ENCODE assay signal across 12 cellular contexts in the genomic region with DNA sequence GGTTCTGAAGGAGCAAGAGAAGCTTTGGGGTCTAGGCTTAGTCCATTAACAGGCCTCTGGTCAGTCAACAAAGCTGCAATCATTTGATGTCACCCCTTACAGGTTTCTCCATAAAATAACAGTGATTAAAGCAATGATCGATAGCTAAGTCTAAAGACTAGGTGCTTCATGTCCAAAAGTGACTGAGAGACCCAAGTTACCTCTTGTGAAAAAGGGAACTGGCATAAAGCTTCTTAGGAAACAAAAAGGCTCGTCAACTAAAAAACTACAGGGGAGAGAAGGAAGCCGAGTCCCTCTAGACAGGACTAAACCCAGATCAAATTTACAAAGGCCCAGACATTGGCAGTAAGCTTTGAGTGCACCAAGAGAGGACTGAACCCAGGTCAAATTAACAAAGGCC. TPM values are rescaled to one million over a fixed set of nuclear protein-coding genes. Genes with fewer than 3 reads are reported as not detected.
DNase-seq lines count a peak whose midpoint lies in the region; ATAC-seq and TF ChIP-seq lines count a peak whose summit lies in the region.
"Had no signal": no experiment of that assay in that cellular context is flagged by ENCODE, and none has a peak within 500 bp of the region (broad histone marks: within the 10 kb centered on the region; RNA-seq: fewer than 3 reads in every experiment).

No MANE protein-coding gene starts in this region.

- peak overlapping the region; percentile 85; the same call in 1 of the 2 replicates for H3K9ac ChIP-seq in OCI-LY1 (ENCODE audit: low read length)

- peak overlapping the region; percentile 89 for H3K4me3 ChIP-seq in OCI-LY1 (ENCODE audit: low read depth, low read length, poor library complexity, severe bottlenecking)
- no peak overlapping the region for H3K4me3 ChIP-seq in hepatocyte

- peak overlapping the region; percentile 30 for H3K27ac Mint-ChIP-seq in CD4-positive, alpha-beta T cell

- peaks cover 61% of the 10 kb centered on the region for H3K79me2 ChIP-seq in OCI-LY1 (ENCODE audit: insufficient read depth, low read length)
- H3K79me2 ChIP-seq in hepatocyte: peaks cover 82% of the 10 kb centered on the region

- TF ChIP-seq CTCF in CD4-positive, alpha-beta T cell (IDR thresholded peaks at IDR 0.05): no peak
- TF ChIP-seq CTCF in OCI-LY1 (IDR thresholded peaks at IDR 0.05; ENCODE audit: low read length) (no peak), hepatocyte (IDR thresholded peaks at IDR 0.05; ENCODE audit: poor library complexity) (no peak)

- ATAC-seq in CD4-positive, alpha-beta T cell (ENCODE audit: poor library complexity): no peak
- ATAC-seq in HG02840 (IDR thresholded peaks at IDR 0.05; ENCODE audit: low FRiP score, unreplicated experiment): no peak

- CTCF ChIA-PET in CD4-positive, alpha-beta T cell (lab: Charles Lee): no interaction called here

- WGBS in hepatocyte (ENCODE audit: low lambda C conversion rate, missing lambda C conversion rate): 93% methylated on average over 3 of the region's 3 CpGs

- no peaks in the 10 kb centered on the region for H3K27me3 Mint-ChIP-seq in CD4-positive, alpha-beta T cell

- POLR2A ChIA-PET in CD4-positive, alpha-beta T cell (lab: Charles Lee): no interaction called here

- H3K4me2 ChIP-seq in OCI-LY1 (ENCODE audit: low read length): peak overlapping the region; percentile 96
- H3K4me2 ChIP-seq in hepatocyte: peak overlapping the region; percentile 86

- H4K20me1 ChIP-seq in OCI-LY1 (ENCODE audit: insufficient read depth, low read length) (no peaks in the 10 kb centered on the region), hepatocyte (ENCODE audit: insufficient read depth, poor library complexity, severe bottlenecking) (peaks cover 25% of the 10 kb centered on the region)

- H3K9me2 ChIP-seq in OCI-LY1 (ENCODE audit: low read depth, low read length) (no peaks in the 10 kb centered on the region), hepatocyte (replicated peaks; ENCODE audit: insufficient read depth) (no peaks in the 10 kb centered on the region)

- H3F3A ChIP-seq in OCI-LY1 (ENCODE audit: insufficient read depth, low read length): no peaks in the 10 kb centered on the region

- H3K4me3 Mint-ChIP-seq in CD4-positive, alpha-beta T cell: peak overlapping the region; percentile 85

- H3K27ac ChIP-seq in CD4-positive, alpha-beta T cell (ENCODE audit: low read depth, low read length): no peak overlapping the region
- peak overlapping the region; percentile 24 for H3K27ac ChIP-seq in OCI-LY1 (ENCODE audit: low read depth, low read length, poor library complexity, severe bottlenecking)
- peak overlapping the region; percentile 96 for H3K27ac ChIP-seq in hepatocyte

- H2AFZ ChIP-seq in OCI-LY1 (ENCODE audit: low read length) (no peak overlapping the region), hepatocyte (no peak overlapping the region)

- H3K4me1 ChIP-seq in OCI-LY1 (ENCODE audit: insufficient read depth, low read length, severe bottlenecking) (peaks cover 56% of the 10 kb centered on the region), hepatocyte (ENCODE audit: insufficient read depth) (peaks cover 20% of the 10 kb centered on the region)

- H3K9me3 Mint-ChIP-seq in CD4-positive, alpha-beta T cell: no peaks in the 10 kb centered on the region

- H3K4me1 Mint-ChIP-seq in CD4-positive, alpha-beta T cell (ENCODE audit: low read depth): peaks cover 52% of the 10 kb centered on the region

- H3K36me3 Mint-ChIP-seq in CD4-positive, alpha-beta T cell (ENCODE audit: low read depth): peaks cover 9% of the 10 kb centered on the region

- H3K9me3 ChIP-seq in CD4-positive, alpha-beta T cell (ENCODE audit: control insufficient read depth, low read length): no peaks in the 10 kb centered on the region
- no peaks in the 10 kb centered on the region for H3K9me3 ChIP-seq in OCI-LY1 (ENCODE audit: low read length)
- no peaks in the 10 kb centered on the region for H3K9me3 ChIP-seq in hepatocyte (ENCODE audit: low read depth)

- H3K27me3 ChIP-seq in CD4-positive, alpha-beta T cell (ENCODE audit: control insufficient read depth, insufficient read depth, low read length): no peaks in the 10 kb centered on the region
- no peaks in the 10 kb centered on the region for H3K27me3 ChIP-seq in OCI-LY1 (ENCODE audit: insufficient read depth, low read length)
- no peaks in the 10 kb centered on the region for H3K27me3 ChIP-seq in hepatocyte

- intact Hi-C loops in CD4-positive, alpha-beta T cell (cut with DNase I, micrococcal nuclease): no loop called here

- DNase-seq in AML-193 (lab: John Stamatoyannopoulos, UW) (peak; percentile 69 to 74), hepatocyte (ENCODE audit: low spot score) (no peak), kidney glomerular epithelial cell (lab: John Stamatoyannopoulos, UW) (no peak), T1000 (lab: John Stamatoyannopoulos, UW) (no peak)
- no peak for DNase-seq in CD4-positive, alpha-beta T cell
- DNase-seq in stimulated activated CD4-positive, alpha-beta T cell treated with anti-CD3 and anti-CD28 coated beads, Interleukin-4, amount 100 ng/mL, for 24 hours: no peak
- DNase-seq: activated CD4-positive, alpha-beta T cell treated with anti-CD3 and anti-CD28 coated beads, Interleukin-2, amount 50 U/mL, for 1 hour; effector CD4-positive, alpha-beta T cell; head of caudate nucleus; retina had no signal

- H3K36me3 ChIP-seq in OCI-LY1 (ENCODE audit: insufficient read depth, low read length) (peaks cover 15% of the 10 kb centered on the region; the same call in 1 of the 2 replicates), hepatocyte (replicated peaks; ENCODE audit: insufficient read depth, low read depth) (no peaks in the 10 kb centered on the region)

RNA-seq across cellular contexts. Expression of gene DCUN1D2, which starts 2.2 kb away (rescaled TPM):
- 10 to 100 TPM; 16.2 to 18.9 TPM for total RNA-seq in CD4-positive, alpha-beta T cell
- 10.2 and 10.4 TPM in 2 replicates for total RNA-seq in hepatocyte
- 4.1 and 8.4 TPM in 2 replicates for polyA plus RNA-seq in hepatocyte

RNA-seq across cellular contexts. Expression of gene ADPRHL1, which starts 35.0 kb away (rescaled TPM):
- under 1 TPM; 0.42 to 0.47 TPM for total RNA-seq in CD4-positive, alpha-beta T cell
- total RNA-seq in hepatocyte: 1.1 and 1.2 TPM in 2 replicates
- 0.58 and 1.0 TPM in 2 replicates for polyA plus RNA-seq in hepatocyte

Comparison
In these comparisons a context has a peak if more than half of its experiments do, and no peak if none do; other contexts are left out.
1. DNase-seq: peak in AML-193 (2 of 2); none in CD4-positive, alpha-beta T cell (0 of 10), hepatocyte (single experiment), kidney glomerular epithelial cell (single experiment), T1000 (single experiment) and stimulated activated CD4-positive, alpha-beta T cell treated with anti-CD3 and anti-CD28 coated beads, Interleukin-4, amount 100 ng/mL, for 24 hours (single experiment).